1 cellular context compared by ENCODE assay signal in the genomic region with DNA sequence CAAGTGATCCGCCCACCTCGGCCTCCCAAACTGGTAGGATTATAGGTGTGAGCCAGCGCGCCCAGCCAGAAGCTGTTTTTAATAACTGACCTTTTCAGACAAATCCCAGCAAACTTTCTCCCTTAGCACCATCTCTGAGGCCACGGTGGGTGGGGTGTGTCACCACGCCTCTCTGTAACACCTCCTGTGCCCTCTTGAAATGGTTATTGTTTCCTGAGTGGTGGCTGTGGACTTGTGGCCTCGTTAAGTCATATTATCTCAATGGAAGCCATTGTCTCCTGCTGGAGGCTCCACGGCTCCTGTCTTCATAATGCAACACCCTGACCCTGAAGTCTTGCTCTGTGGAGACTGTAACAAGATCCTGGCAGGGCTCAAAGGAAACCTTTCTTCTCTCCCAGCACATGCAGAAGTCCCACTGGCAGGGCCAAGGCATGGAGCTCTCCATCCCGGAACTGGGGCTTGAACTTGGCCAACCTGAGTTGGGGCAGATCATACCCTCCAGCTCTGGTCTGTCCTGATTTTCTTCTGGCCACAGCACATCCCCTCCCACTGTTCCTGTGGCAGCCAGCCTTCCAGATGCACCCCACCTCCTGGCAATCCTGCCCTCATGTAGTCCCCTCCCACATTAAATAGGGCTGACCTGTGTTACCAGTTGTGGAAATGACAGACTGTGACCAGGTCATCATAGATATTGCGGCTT.
TF ChIP-seq lines count a peak whose summit lies in the region.

No MANE protein-coding gene starts in this region.

TF ChIP-seq in HepG2, 621 proteins besides CTCF, POLR2A, EP300 and RAD21 (continued from another document and continues in another):
- TF ChIP-seq, protein P1, sequence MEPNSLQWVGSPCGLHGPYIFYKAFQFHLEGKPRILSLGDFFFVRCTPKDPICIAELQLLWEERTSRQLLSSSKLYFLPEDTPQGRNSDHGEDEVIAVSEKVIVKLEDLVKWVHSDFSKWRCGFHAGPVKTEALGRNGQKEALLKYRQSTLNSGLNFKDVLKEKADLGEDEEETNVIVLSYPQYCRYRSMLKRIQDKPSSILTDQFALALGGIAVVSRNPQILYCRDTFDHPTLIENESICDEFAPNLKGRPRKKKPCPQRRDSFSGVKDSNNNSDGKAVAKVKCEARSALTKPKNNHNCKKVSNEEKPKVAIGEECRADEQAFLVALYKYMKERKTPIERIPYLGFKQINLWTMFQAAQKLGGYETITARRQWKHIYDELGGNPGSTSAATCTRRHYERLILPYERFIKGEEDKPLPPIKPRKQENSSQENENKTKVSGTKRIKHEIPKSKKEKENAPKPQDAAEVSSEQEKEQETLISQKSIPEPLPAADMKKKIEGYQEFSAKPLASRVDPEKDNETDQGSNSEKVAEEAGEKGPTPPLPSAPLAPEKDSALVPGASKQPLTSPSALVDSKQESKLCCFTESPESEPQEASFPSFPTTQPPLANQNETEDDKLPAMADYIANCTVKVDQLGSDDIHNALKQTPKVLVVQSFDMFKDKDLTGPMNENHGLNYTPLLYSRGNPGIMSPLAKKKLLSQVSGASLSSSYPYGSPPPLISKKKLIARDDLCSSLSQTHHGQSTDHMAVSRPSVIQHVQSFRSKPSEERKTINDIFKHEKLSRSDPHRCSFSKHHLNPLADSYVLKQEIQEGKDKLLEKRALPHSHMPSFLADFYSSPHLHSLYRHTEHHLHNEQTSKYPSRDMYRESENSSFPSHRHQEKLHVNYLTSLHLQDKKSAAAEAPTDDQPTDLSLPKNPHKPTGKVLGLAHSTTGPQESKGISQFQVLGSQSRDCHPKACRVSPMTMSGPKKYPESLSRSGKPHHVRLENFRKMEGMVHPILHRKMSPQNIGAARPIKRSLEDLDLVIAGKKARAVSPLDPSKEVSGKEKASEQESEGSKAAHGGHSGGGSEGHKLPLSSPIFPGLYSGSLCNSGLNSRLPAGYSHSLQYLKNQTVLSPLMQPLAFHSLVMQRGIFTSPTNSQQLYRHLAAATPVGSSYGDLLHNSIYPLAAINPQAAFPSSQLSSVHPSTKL (CRISPR knock-in tag; IDR thresholded peaks at IDR 0.05), result peak; percentile 91
- TF ChIP-seq SMARCE1 (IDR thresholded peaks at IDR 0.05; ENCODE audit: borderline replicate concordance) (no peak), GABPB1 (CRISPR knock-in tag; IDR thresholded peaks at IDR 0.05) (no peak), KAT8 (CRISPR knock-in tag; IDR thresholded peaks at IDR 0.05) (0 out of 2 replicates have a peak, but pooled peaks have one; percentile 36), KAT2B (IDR thresholded peaks at IDR 0.05; ENCODE audit: borderline replicate concordance, low read depth, low read length) (no peak), NCOA5 (CRISPR knock-in tag; IDR thresholded peaks at IDR 0.05) (no peak), YEATS2 (CRISPR knock-in tag; IDR thresholded peaks at IDR 0.05; ENCODE audit: borderline replicate concordance) (no peak), ZNF468 (CRISPR knock-in tag; IDR thresholded peaks at IDR 0.05) (no peak), ZNF776 (CRISPR knock-in tag; IDR thresholded peaks at IDR 0.05) (peak; percentile 63; the same call in 1 of the 2 replicates), ZNF75D (CRISPR knock-in tag; IDR thresholded peaks at IDR 0.05; ENCODE audit: borderline replicate concordance) (no peak), ZNF432 (CRISPR knock-in tag; IDR thresholded peaks at IDR 0.05; ENCODE audit: borderline replicate concordance) (peak; percentile 63; the same call in 1 of the 2 replicates), ZNF326 (CRISPR knock-in tag; IDR thresholded peaks at IDR 0.05; ENCODE audit: borderline replicate concordance) (0 out of 2 replicates have a peak, but pooled peaks have one; percentile 48), CREM (IDR thresholded peaks at IDR 0.05) (peak; percentile 68; the same call in 1 of the 2 replicates), CREM (CRISPR knock-in tag; IDR thresholded peaks at IDR 0.05) (no peak), SYNCRIP (IDR thresholded peaks at IDR 0.05; ENCODE audit: insufficient read depth, low read depth, low read length) (no peak), TSC22D2 (CRISPR knock-in tag; IDR thresholded peaks at IDR 0.05; ENCODE audit: borderline replicate concordance) (no peak), MBNL3 (CRISPR knock-in tag; conservative IDR thresholded peaks at IDR 0.05) (no peak)
- TF ChIP-seq, protein P2, sequence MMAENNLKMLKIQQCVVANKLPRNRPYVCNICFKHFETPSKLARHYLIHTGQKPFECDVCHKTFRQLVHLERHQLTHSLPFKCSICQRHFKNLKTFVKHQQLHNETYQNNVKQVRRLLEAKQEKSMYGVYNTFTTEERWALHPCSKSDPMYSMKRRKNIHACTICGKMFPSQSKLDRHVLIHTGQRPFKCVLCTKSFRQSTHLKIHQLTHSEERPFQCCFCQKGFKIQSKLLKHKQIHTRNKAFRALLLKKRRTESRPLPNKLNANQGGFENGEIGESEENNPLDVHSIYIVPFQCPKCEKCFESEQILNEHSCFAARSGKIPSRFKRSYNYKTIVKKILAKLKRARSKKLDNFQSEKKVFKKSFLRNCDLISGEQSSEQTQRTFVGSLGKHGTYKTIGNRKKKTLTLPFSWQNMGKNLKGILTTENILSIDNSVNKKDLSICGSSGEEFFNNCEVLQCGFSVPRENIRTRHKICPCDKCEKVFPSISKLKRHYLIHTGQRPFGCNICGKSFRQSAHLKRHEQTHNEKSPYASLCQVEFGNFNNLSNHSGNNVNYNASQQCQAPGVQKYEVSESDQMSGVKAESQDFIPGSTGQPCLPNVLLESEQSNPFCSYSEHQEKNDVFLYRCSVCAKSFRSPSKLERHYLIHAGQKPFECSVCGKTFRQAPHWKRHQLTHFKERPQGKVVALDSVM (CRISPR knock-in tag; IDR thresholded peaks at IDR 0.05), result no peak
- TF ChIP-seq, protein P3, sequence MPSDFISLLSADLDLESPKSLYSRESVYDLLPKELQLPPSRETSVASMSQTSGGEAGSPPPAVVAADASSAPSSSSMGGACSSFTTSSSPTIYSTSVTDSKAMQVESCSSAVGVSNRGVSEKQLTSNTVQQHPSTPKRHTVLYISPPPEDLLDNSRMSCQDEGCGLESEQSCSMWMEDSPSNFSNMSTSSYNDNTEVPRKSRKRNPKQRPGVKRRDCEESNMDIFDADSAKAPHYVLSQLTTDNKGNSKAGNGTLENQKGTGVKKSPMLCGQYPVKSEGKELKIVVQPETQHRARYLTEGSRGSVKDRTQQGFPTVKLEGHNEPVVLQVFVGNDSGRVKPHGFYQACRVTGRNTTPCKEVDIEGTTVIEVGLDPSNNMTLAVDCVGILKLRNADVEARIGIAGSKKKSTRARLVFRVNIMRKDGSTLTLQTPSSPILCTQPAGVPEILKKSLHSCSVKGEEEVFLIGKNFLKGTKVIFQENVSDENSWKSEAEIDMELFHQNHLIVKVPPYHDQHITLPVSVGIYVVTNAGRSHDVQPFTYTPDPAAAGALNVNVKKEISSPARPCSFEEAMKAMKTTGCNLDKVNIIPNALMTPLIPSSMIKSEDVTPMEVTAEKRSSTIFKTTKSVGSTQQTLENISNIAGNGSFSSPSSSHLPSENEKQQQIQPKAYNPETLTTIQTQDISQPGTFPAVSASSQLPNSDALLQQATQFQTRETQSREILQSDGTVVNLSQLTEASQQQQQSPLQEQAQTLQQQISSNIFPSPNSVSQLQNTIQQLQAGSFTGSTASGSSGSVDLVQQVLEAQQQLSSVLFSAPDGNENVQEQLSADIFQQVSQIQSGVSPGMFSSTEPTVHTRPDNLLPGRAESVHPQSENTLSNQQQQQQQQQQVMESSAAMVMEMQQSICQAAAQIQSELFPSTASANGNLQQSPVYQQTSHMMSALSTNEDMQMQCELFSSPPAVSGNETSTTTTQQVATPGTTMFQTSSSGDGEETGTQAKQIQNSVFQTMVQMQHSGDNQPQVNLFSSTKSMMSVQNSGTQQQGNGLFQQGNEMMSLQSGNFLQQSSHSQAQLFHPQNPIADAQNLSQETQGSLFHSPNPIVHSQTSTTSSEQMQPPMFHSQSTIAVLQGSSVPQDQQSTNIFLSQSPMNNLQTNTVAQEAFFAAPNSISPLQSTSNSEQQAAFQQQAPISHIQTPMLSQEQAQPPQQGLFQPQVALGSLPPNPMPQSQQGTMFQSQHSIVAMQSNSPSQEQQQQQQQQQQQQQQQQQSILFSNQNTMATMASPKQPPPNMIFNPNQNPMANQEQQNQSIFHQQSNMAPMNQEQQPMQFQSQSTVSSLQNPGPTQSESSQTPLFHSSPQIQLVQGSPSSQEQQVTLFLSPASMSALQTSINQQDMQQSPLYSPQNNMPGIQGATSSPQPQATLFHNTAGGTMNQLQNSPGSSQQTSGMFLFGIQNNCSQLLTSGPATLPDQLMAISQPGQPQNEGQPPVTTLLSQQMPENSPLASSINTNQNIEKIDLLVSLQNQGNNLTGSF (CRISPR knock-in tag; IDR thresholded peaks at IDR 0.05), result no peak
- TF ChIP-seq, protein P4, sequence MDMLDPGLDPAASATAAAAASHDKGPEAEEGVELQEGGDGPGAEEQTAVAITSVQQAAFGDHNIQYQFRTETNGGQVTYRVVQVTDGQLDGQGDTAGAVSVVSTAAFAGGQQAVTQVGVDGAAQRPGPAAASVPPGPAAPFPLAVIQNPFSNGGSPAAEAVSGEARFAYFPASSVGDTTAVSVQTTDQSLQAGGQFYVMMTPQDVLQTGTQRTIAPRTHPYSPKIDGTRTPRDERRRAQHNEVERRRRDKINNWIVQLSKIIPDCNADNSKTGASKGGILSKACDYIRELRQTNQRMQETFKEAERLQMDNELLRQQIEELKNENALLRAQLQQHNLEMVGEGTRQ (IDR thresholded peaks at IDR 0.05; ENCODE audit: low read depth, low read length), result no peak
- TF ChIP-seq, protein P4 (CRISPR knock-in tag; IDR thresholded peaks at IDR 0.05; ENCODE audit: borderline replicate concordance), result no peak
- TF ChIP-seq, protein P5, sequence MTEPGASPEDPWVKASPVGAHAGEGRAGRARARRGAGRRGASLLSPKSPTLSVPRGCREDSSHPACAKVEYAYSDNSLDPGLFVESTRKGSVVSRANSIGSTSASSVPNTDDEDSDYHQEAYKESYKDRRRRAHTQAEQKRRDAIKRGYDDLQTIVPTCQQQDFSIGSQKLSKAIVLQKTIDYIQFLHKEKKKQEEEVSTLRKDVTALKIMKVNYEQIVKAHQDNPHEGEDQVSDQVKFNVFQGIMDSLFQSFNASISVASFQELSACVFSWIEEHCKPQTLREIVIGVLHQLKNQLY (CRISPR knock-in tag; IDR thresholded peaks at IDR 0.05), result 0 out of 2 replicates have a peak, but pooled peaks have one; percentile 29
- TF ChIP-seq, protein P6, sequence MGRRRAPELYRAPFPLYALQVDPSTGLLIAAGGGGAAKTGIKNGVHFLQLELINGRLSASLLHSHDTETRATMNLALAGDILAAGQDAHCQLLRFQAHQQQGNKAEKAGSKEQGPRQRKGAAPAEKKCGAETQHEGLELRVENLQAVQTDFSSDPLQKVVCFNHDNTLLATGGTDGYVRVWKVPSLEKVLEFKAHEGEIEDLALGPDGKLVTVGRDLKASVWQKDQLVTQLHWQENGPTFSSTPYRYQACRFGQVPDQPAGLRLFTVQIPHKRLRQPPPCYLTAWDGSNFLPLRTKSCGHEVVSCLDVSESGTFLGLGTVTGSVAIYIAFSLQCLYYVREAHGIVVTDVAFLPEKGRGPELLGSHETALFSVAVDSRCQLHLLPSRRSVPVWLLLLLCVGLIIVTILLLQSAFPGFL (CRISPR knock-in tag; IDR thresholded peaks at IDR 0.05), result no peak
- TF ChIP-seq, protein P7, sequence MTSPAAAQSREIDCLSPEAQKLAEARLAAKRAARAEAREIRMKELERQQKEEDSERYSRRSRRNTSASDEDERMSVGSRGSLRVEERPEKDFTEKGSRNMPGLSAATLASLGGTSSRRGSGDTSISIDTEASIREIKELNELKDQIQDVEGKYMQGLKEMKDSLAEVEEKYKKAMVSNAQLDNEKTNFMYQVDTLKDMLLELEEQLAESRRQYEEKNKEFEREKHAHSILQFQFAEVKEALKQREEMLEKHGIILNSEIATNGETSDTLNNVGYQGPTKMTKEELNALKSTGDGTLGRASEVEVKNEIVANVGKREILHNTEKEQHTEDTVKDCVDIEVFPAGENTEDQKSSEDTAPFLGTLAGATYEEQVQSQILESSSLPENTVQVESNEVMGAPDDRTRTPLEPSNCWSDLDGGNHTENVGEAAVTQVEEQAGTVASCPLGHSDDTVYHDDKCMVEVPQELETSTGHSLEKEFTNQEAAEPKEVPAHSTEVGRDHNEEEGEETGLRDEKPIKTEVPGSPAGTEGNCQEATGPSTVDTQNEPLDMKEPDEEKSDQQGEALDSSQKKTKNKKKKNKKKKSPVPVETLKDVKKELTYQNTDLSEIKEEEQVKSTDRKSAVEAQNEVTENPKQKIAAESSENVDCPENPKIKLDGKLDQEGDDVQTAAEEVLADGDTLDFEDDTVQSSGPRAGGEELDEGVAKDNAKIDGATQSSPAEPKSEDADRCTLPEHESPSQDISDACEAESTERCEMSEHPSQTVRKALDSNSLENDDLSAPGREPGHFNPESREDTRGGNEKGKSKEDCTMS (CRISPR knock-in tag; conservative IDR thresholded peaks at IDR 0.05), result no peak
- TF ChIP-seq, protein P8, sequence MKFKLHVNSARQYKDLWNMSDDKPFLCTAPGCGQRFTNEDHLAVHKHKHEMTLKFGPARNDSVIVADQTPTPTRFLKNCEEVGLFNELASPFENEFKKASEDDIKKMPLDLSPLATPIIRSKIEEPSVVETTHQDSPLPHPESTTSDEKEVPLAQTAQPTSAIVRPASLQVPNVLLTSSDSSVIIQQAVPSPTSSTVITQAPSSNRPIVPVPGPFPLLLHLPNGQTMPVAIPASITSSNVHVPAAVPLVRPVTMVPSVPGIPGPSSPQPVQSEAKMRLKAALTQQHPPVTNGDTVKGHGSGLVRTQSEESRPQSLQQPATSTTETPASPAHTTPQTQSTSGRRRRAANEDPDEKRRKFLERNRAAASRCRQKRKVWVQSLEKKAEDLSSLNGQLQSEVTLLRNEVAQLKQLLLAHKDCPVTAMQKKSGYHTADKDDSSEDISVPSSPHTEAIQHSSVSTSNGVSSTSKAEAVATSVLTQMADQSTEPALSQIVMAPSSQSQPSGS (CRISPR knock-in tag; IDR thresholded peaks at IDR 0.05), result no peak
- TF ChIP-seq, protein P9, sequence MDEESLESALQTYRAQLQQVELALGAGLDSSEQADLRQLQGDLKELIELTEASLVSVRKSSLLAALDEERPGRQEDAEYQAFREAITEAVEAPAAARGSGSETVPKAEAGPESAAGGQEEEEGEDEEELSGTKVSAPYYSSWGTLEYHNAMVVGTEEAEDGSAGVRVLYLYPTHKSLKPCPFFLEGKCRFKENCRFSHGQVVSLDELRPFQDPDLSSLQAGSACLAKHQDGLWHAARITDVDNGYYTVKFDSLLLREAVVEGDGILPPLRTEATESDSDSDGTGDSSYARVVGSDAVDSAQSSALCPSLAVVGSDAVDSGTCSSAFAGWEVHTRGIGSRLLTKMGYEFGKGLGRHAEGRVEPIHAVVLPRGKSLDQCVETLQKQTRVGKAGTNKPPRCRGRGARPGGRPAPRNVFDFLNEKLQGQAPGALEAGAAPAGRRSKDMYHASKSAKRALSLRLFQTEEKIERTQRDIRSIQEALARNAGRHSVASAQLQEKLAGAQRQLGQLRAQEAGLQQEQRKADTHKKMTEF (CRISPR knock-in tag; IDR thresholded peaks at IDR 0.05), result peak; percentile 67; the same call in 1 of the 2 replicates
